ENCODE assay signal across 21 cellular contexts in the genomic region with DNA sequence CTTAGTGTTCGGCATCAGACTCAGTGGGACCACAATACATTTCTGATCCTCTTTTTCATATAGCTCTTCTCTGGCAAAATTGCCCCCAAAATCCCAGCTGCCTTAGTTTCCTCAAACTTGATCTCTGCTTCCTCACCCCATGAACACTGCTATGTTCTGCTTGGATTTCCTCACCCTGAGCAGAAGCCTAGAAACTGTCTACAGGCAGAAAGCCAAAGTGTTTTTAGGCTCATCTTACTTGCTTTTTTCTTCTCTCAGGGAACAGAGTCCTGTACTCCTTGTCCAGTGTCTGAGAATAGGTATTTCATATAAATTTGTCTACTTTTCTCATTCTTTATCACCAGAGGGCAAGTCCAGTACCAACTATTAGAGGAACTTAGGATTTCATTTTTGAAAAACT.
"Had no signal": no experiment of that assay in that cellular context is flagged by ENCODE, and none has a peak within 500 bp of the region (broad histone marks: within the 10 kb centered on the region; RNA-seq: fewer than 3 reads in every experiment).

No MANE protein-coding gene starts in this region.

- DNase-seq: colonic mucosa; dermis blood vessel endothelial cell; esophagus squamous epithelium; foreskin fibroblast; hippocampal formation; kidney glomerular epithelial cell; mucosa of descending colon; naive thymus-derived CD8-positive, alpha-beta T cell; nucleus accumbens; ovary; stimulated activated CD4-positive, alpha-beta T cell treated with anti-CD3 and anti-CD28 coated beads, Interleukin-4, amount 100 ng/mL, for 1 hour; stimulated activated CD8-positive, alpha-beta memory T cell treated with anti-CD3 and anti-CD28 coated beads, Interleukin-4, amount 100 ng/mL, for 48 hours; tibial artery had no signal

- H3K4me3 ChIP-seq: colonic mucosa, esophagus squamous epithelium, mucosa of descending colon, ovary, right atrium auricular region, tibial artery, upper lobe of right lung, vagina had no signal

- FAIRE-seq: islet of Langerhans had no signal

- H3K36me3 Mint-ChIP-seq: naive thymus-derived CD8-positive, alpha-beta T cell; stimulated activated effector memory CD8-positive, alpha-beta T cell treated with anti-CD3 and anti-CD28 coated beads, Interleukin-12 subunit alpha, Interleukin-12 subunit beta, amount 100 ng/mL, for 72 hours had no signal

- H3K4me3 Mint-ChIP-seq: naive thymus-derived CD8-positive, alpha-beta T cell; neural crest cell; stimulated activated effector memory CD8-positive, alpha-beta T cell treated with anti-CD3 and anti-CD28 coated beads, Interleukin-12 subunit alpha, Interleukin-12 subunit beta, amount 100 ng/mL, for 72 hours; stimulated activated naive CD8-positive, alpha-beta T cell treated with anti-CD3 and anti-CD28 coated beads, Interleukin-15, Interleukin-2, amounts not matched to agents 100 ng/mL and 50 ng/mL, for 24 hours had no signal

- H3K9me3 Mint-ChIP-seq: naive thymus-derived CD8-positive, alpha-beta T cell; neural crest cell; stimulated activated effector memory CD8-positive, alpha-beta T cell treated with anti-CD3 and anti-CD28 coated beads, Interleukin-12 subunit alpha, Interleukin-12 subunit beta, amount 100 ng/mL, for 72 hours; stimulated activated naive CD8-positive, alpha-beta T cell treated with anti-CD3 and anti-CD28 coated beads, Interleukin-15, Interleukin-2, amounts not matched to agents 100 ng/mL and 50 ng/mL, for 24 hours had no signal

- H3K27me3 ChIP-seq: colonic mucosa, esophagus squamous epithelium, ovary, right atrium auricular region, tibial artery, upper lobe of right lung, vagina had no signal

- ATAC-seq: left lobe of liver; mucosa of descending colon; naive thymus-derived CD8-positive, alpha-beta T cell; stimulated activated effector memory CD8-positive, alpha-beta T cell treated with anti-CD3 and anti-CD28 coated beads, Interleukin-12 subunit alpha, Interleukin-12 subunit beta, amount 100 ng/mL, for 72 hours had no signal

- H3K9me3 ChIP-seq: colonic mucosa, esophagus squamous epithelium, mucosa of descending colon, ovary, right atrium auricular region, tibial artery, upper lobe of right lung, vagina had no signal

- H3K27ac ChIP-seq: colonic mucosa, ovary, right atrium auricular region, tibial artery, upper lobe of right lung, vagina had no signal

- H3K36me3 ChIP-seq: colonic mucosa, esophagus squamous epithelium, ovary, right atrium auricular region, tibial artery, upper lobe of right lung, vagina had no signal

- H3K27ac Mint-ChIP-seq: naive thymus-derived CD8-positive, alpha-beta T cell; stimulated activated effector memory CD8-positive, alpha-beta T cell treated with anti-CD3 and anti-CD28 coated beads, Interleukin-12 subunit alpha, Interleukin-12 subunit beta, amount 100 ng/mL, for 72 hours; stimulated activated naive CD8-positive, alpha-beta T cell treated with anti-CD3 and anti-CD28 coated beads, Interleukin-15, Interleukin-2, amounts not matched to agents 100 ng/mL and 50 ng/mL, for 24 hours had no signal

- H3K4me1 Mint-ChIP-seq: naive thymus-derived CD8-positive, alpha-beta T cell; neural crest cell; stimulated activated effector memory CD8-positive, alpha-beta T cell treated with anti-CD3 and anti-CD28 coated beads, Interleukin-12 subunit alpha, Interleukin-12 subunit beta, amount 100 ng/mL, for 72 hours had no signal

- H3K4me1 ChIP-seq: colonic mucosa, right atrium auricular region, tibial artery, upper lobe of right lung, vagina had no signal

- H3K27me3 Mint-ChIP-seq: stimulated activated naive CD8-positive, alpha-beta T cell treated with anti-CD3 and anti-CD28 coated beads, Interleukin-15, Interleukin-2, amounts not matched to agents 100 ng/mL and 50 ng/mL, for 24 hours had no signal
